25 cellular contexts compared by ENCODE assay signal in the genomic region with DNA sequence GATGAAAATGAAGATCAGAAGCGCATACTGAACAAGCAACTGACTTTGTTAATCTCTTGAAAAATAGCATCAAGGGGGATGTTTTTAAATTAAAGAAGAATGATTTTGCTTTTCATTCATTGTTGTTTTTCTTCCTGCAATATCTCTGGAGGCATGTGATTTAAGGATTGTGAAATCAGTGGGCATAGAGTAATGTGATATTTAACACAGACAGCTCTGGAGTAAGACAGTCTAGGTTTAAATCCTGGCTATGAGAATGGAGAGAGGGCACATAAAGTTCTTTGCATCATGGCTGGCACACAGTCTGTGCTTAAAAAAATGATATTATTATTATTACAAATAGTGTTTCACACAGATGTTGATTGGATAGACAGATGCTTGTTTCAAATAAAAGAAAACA.
A peak's percentile ranks its signal among the peaks of the same experiment; 100 is the strongest.
DNase-seq lines count a peak whose midpoint lies in the region; ATAC-seq and TF ChIP-seq lines count a peak whose summit lies in the region.
"Had no signal": no experiment of that assay in that cellular context is flagged by ENCODE, and none has a peak within 500 bp of the region (broad histone marks: within the 10 kb centered on the region; RNA-seq: fewer than 3 reads in every experiment).

No MANE protein-coding gene starts in this region.

- H3K27ac ChIP-seq in left ventricle myocardium inferior (replicated peaks) (no peak overlapping the region), left lung (no peak overlapping the region), smooth muscle cell (ENCODE audit: low read depth) (no peak overlapping the region)
- H3K27ac ChIP-seq: BLaER1, KMS-11, prostate gland had no signal

- peak; percentile 75 for ATAC-seq in Right ventricle myocardium inferior
- peak; percentile 36 for ATAC-seq in left lung
- ATAC-seq in HG03432 (IDR thresholded peaks at IDR 0.05; ENCODE audit: unreplicated experiment) = no peak
- ATAC-seq: left colon, T-cell had no signal

- H2AFZ ChIP-seq in smooth muscle cell (ENCODE audit: low read depth) = peak overlapping the region; percentile 45

- no peaks in the 10 kb centered on the region for H4K20me1 ChIP-seq in smooth muscle cell (ENCODE audit: low read depth)
- H4K20me1 ChIP-seq: BLaER1 had no signal

- H3K27me3 ChIP-seq in left ventricle myocardium inferior (ENCODE audit: low read depth) (no peaks in the 10 kb centered on the region), left lung (no peaks in the 10 kb centered on the region), smooth muscle cell (ENCODE audit: low read depth) (no peaks in the 10 kb centered on the region)
- H3K27me3 ChIP-seq: BLaER1 had no signal

- no peak for DNase-seq in Right ventricle myocardium inferior (ENCODE audit: missing footprints)
- no peak for DNase-seq in left ventricle myocardium inferior
- peak; percentile 32 for DNase-seq in epithelial cell of esophagus (ENCODE audit: low read depth)
- DNase-seq in left lung = no peak
- DNase-seq in smooth muscle cell (lab: John Stamatoyannopoulos, UW; ENCODE audit: unreplicated experiment) = no peak
- no peak for DNase-seq in RKO (ENCODE audit: low spot score)
- no peak for DNase-seq in AML-193 (lab: John Stamatoyannopoulos, UW)
- DNase-seq: activated CD4-positive, alpha-beta T cell treated with anti-CD3 and anti-CD28 coated beads for 1 hour; activated naive CD4-positive, alpha-beta T cell treated with anti-CD3 and anti-CD28 coated beads, Interleukin-2, amount 10 ng/mL, durations not matched to agents 7 days and 5 days; activated T-cell treated with anti-CD3 and anti-CD28 coated beads, Interleukin-2, amount 50 U/mL, for 48 hours; aorta; COR-L47; erythroblast; head of caudate nucleus; left colon; MV-4-11; NCI-H187; NCI-H446 treated with DMSO at 0.1 percent for 48 hours; OCI-M1; T-cell; trophoblast cell had no signal

- H3F3A ChIP-seq in smooth muscle cell (ENCODE audit: low read depth) = no peaks in the 10 kb centered on the region

- TF ChIP-seq CTCF in left ventricle myocardium inferior (IDR thresholded peaks at IDR 0.05; ENCODE audit: borderline replicate concordance) (no peak), epithelial cell of esophagus (IDR thresholded peaks at IDR 0.05; ENCODE audit: insufficient read depth, low read depth, low read length, missing control alignments) (no peak), left lung (IDR thresholded peaks at IDR 0.05) (no peak), smooth muscle cell (IDR thresholded peaks at IDR 0.05; ENCODE audit: borderline replicate concordance, insufficient read depth, poor library complexity, severe bottlenecking) (no peak)

- H3K36me3 ChIP-seq in left ventricle myocardium inferior (no peaks in the 10 kb centered on the region), left lung (no peaks in the 10 kb centered on the region), smooth muscle cell (ENCODE audit: low read depth) (no peaks in the 10 kb centered on the region)
- H3K36me3 ChIP-seq: BLaER1, prostate gland had no signal

- H3K9me3 ChIP-seq in left ventricle myocardium inferior (replicated peaks) (no peaks in the 10 kb centered on the region), left lung (no peaks in the 10 kb centered on the region), smooth muscle cell (replicated peaks; ENCODE audit: low read depth) (no peaks in the 10 kb centered on the region)
- H3K9me3 ChIP-seq: BLaER1, prostate gland had no signal

- H3K4me3 ChIP-seq in left ventricle myocardium inferior = no peak overlapping the region
- no peak overlapping the region for H3K4me3 ChIP-seq in epithelial cell of esophagus (ENCODE audit: low read length)
- H3K4me3 ChIP-seq in left lung = no peak overlapping the region
- no peak overlapping the region for H3K4me3 ChIP-seq in smooth muscle cell
- H3K4me3 ChIP-seq: BLaER1, prostate gland had no signal

- H3K4me1 ChIP-seq in left ventricle myocardium inferior (peaks cover 21% of the 10 kb centered on the region), left lung (no peaks in the 10 kb centered on the region), smooth muscle cell (ENCODE audit: low read depth) (peaks cover 8% of the 10 kb centered on the region)
- H3K4me1 ChIP-seq: BLaER1, prostate gland had no signal

- no peak overlapping the region for H3K9ac ChIP-seq in smooth muscle cell (ENCODE audit: low read depth)
- H3K9ac ChIP-seq: BLaER1, KMS-11 had no signal

- intact Hi-C loops in Right ventricle myocardium inferior (cut with DNase I) (no loop called here), left ventricle myocardium inferior (cut with micrococcal nuclease) (no loop called here), left lung (cut with DNase I) (no loop called here)

- 100% methylated on average over 1 of the region's 1 CpG for WGBS in smooth muscle cell (ENCODE audit: low lambda C conversion rate)

- no peak overlapping the region for H3K4me2 ChIP-seq in smooth muscle cell
- H3K4me2 ChIP-seq: BLaER1, KMS-11 had no signal

- no peaks in the 10 kb centered on the region for H3K79me2 ChIP-seq in smooth muscle cell (ENCODE audit: low read depth)
